Comparison of ENCODE assay signal across 17 cellular contexts in the genomic region with DNA sequence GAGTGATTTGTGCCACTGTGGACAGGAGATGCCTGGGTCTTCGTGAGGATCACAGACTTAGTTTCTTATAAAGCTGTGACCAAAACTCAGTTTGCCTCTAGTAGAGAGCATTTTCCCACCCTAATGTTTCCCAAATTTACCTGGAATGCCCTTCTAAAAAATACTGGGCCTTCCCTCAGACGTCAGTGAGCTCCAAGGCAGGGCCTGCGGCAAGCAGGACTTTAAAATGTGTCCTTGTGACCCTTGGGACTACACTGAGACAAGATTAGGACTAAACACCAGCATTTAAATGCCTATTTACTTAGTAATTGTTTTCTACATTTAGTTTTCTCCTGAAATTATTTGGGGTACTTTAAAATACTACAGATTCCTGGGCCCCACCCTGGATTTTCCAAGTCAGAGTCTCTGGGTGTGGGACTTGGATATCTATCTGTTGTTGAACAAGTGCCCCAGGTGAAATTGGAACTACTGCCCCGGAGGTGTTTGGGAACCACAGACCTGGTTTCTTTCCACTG. TPM values are rescaled to one million over a fixed set of nuclear protein-coding genes. Genes with fewer than 3 reads are reported as not detected.
A peak's percentile ranks its signal among the peaks of the same experiment; 100 is the strongest.
DNase-seq lines count a peak whose midpoint lies in the region; ATAC-seq and TF ChIP-seq lines count a peak whose summit lies in the region.
"Had no signal": no experiment of that assay in that cellular context is flagged by ENCODE, and none has a peak within 500 bp of the region (broad histone marks: within the 10 kb centered on the region; RNA-seq: fewer than 3 reads in every experiment).

No MANE protein-coding gene starts in this region.

- H3K27ac Mint-ChIP-seq in endodermal cell, result peak overlapping the region; percentile 71

- H3K36me3 Mint-ChIP-seq in endodermal cell (ENCODE audit: low read depth), result peaks cover 71% of the 10 kb centered on the region

- intact Hi-C loops in heart left ventricle (cut with DNase I), result loop anchor here in 1 of 10 donors (5.0 kb wide), 1 partner anchor 379 kb away; no protein-coding TSS in a partner anchor
- intact Hi-C loops in left ventricle myocardium superior (cut with micrococcal nuclease), result loop anchor here (10.0 kb wide), 1 partner anchor 381 kb away; no protein-coding TSS in a partner anchor
- intact Hi-C loops in aorta (cut with DNase I), result loop anchor here in 1 of 2 donors (2.0 kb wide), 1 partner anchor 283 kb away; no protein-coding TSS in a partner anchor

- H3K4me1 ChIP-seq in heart left ventricle, result peaks cover 0 to 97% (median 62%) of the 10 kb centered on the region in 12 donors
- peaks cover 23% of the 10 kb centered on the region for H3K4me1 ChIP-seq in endodermal cell (ENCODE audit: control insufficient read depth, insufficient read depth, low read length)
- H3K4me1 ChIP-seq in mucosa of stomach (ENCODE audit: control insufficient read depth, insufficient read depth, low read length), result peaks cover 52% of the 10 kb centered on the region
- peaks cover 3% of the 10 kb centered on the region in 2 donors for H3K4me1 ChIP-seq in aorta (ENCODE audit: control insufficient read depth in 1 of 2, insufficient read depth in 2 of 2, low read length in 2 of 2)
- H3K4me1 ChIP-seq: BLaER1 treated with 17β-estradiol and CSF1 and Interleukin-3, amounts not matched to agents 10 nM and 100 nM had no signal

- no peaks in the 10 kb centered on the region for H3K9me3 Mint-ChIP-seq in endodermal cell

- H3K4me3 ChIP-seq in heart left ventricle (peak overlapping the region in 1 of 12 donors; percentile 11), endodermal cell (ENCODE audit: low read length) (peak overlapping the region; percentile 99), mucosa of stomach (ENCODE audit: low read length) (no peak overlapping the region), aorta (ENCODE audit: low read length in 2 of 2) (peak overlapping the region in 1 of 2 donors; percentile 10)
- H3K4me3 ChIP-seq: BLaER1 treated with 17β-estradiol and CSF1 and Interleukin-3, amounts not matched to agents 10 nM and 100 nM; SJSA1 had no signal

- no peaks in the 10 kb centered on the region for H3K27me3 ChIP-seq in heart left ventricle
- peaks cover 7% of the 10 kb centered on the region for H3K27me3 ChIP-seq in endodermal cell (ENCODE audit: control insufficient read depth, insufficient read depth, low read length, poor library complexity, severe bottlenecking)
- no peaks in the 10 kb centered on the region for H3K27me3 ChIP-seq in mucosa of stomach (ENCODE audit: control insufficient read depth, insufficient read depth, low read length)
- H3K27me3 ChIP-seq in aorta (ENCODE audit: control insufficient read depth in 1 of 2, insufficient read depth in 2 of 2, low read length in 1 of 2), result no peaks in the 10 kb centered on the region
- H3K27me3 ChIP-seq: BLaER1 treated with 17β-estradiol and CSF1 and Interleukin-3, amounts not matched to agents 10 nM and 100 nM; SJSA1 had no signal

- DNase-seq in heart left ventricle (no peak), left ventricle myocardium superior (no peak), endodermal cell (peak; percentile 39), aorta (no peak), NCI-H1417 treated with DMSO at 0.1 percent for 48 hours (lab: John Stamatoyannopoulos, UW) (no peak), HuH-7.5 (ENCODE audit: low spot score) (no peak)
- DNase-seq: 8988T, DMS153, EL, NCI-H2029, NCI-H2171 treated with DMSO at 0.1 percent for 48 hours, NCI-H510A had no signal

- peaks cover 0 to 89% (median 32%) of the 10 kb centered on the region in 9 donors for H3K36me3 ChIP-seq in heart left ventricle
- peaks cover 96% of the 10 kb centered on the region for H3K36me3 ChIP-seq in endodermal cell (ENCODE audit: control insufficient read depth, insufficient read depth, low read length)
- H3K36me3 ChIP-seq in mucosa of stomach (ENCODE audit: control insufficient read depth, insufficient read depth, low read length), result peaks cover 25% of the 10 kb centered on the region
- H3K36me3 ChIP-seq in aorta (ENCODE audit: control insufficient read depth in 1 of 2, insufficient read depth in 2 of 2, low read length in 1 of 2), result no peaks in the 10 kb centered on the region

- H3K27me3 Mint-ChIP-seq in endodermal cell (ENCODE audit: insufficient read depth), result no peaks in the 10 kb centered on the region

- H3K27ac ChIP-seq in heart left ventricle (peak overlapping the region; percentile 14 to 100 (median 81)), endodermal cell (ENCODE audit: low read depth, low read length) (no peak overlapping the region), aorta (ENCODE audit: low read depth in 1 of 2, low read length in 2 of 2) (peak overlapping the region; percentile 95 to 96)
- H3K27ac ChIP-seq: BLaER1 treated with 17β-estradiol and CSF1 and Interleukin-3, amounts not matched to agents 10 nM and 100 nM; SJSA1 had no signal

- no peak overlapping the region for H3K4me3 Mint-ChIP-seq in endodermal cell

- TF ChIP-seq CTCF in heart left ventricle (IDR thresholded peaks at IDR 0.05) (no peak), endodermal cell (conservative IDR thresholded peaks at IDR 0.05) (no peak)

- WGBS in heart left ventricle, 4 donors, result 37 to 47% (median 45%) methylated on average over 4 of the region's 4 CpGs
- WGBS in endodermal cell (ENCODE audit: insufficient coverage in 1 of 2, insufficient read length in 1 of 2), 2 experiments, result 86 to 87% methylated on average over 3 to 4 of the region's 4 CpGs
- 9 to 10% methylated on average over 4 of the region's 4 CpGs for WGBS in aorta, 2 donors

- peaks cover 62% of the 10 kb centered on the region for H3K4me1 Mint-ChIP-seq in endodermal cell

- TF ChIP-seq POLR2A in heart left ventricle (IDR thresholded peaks at IDR 0.05), result no peak

- ATAC-seq in heart left ventricle (no peak), left ventricle myocardium superior (no peak), aorta (ENCODE audit: low FRiP score) (no peak), GM18519 (IDR thresholded peaks at IDR 0.05; ENCODE audit: low FRiP score, unreplicated experiment) (no peak)
- ATAC-seq: HepG2 had no signal

- H3K9ac ChIP-seq in endodermal cell (ENCODE audit: extremely low read depth, low read length, poor library complexity, severe bottlenecking), result peak overlapping the region; percentile 40
- H3K9ac ChIP-seq in mucosa of stomach (ENCODE audit: low read length), result peak overlapping the region; percentile 55
- H3K9ac ChIP-seq: BLaER1 treated with 17β-estradiol and CSF1 and Interleukin-3, amounts not matched to agents 10 nM and 100 nM had no signal

- H3K9me3 ChIP-seq in heart left ventricle (no peaks in the 10 kb centered on the region), endodermal cell (ENCODE audit: control insufficient read depth, low read length) (no peaks in the 10 kb centered on the region), mucosa of stomach (ENCODE audit: control insufficient read depth, low read length) (no peaks in the 10 kb centered on the region), aorta (ENCODE audit: control insufficient read depth, low read length) (no peaks in the 10 kb centered on the region)
- H3K9me3 ChIP-seq: BLaER1 treated with 17β-estradiol and CSF1 and Interleukin-3, amounts not matched to agents 10 nM and 100 nM; SJSA1 had no signal

RNA-seq across cellular contexts. Expression of a gene that starts 14.3 kb away (rescaled TPM):
- total RNA-seq in heart left ventricle (10 to 100 TPM; 44.9 to 97.7 (median 76.3) TPM), left ventricle myocardium superior (62.3 TPM), endodermal cell (100 to 1,000 TPM; 106 to 158 TPM), aorta (10 to 100 TPM; 28.7 to 41.5 TPM)
- polyA plus RNA-seq in heart left ventricle (10 to 100 TPM; 42.1 to 52.6 TPM), aorta (10 to 100 TPM; 16.0 to 32.8 TPM)
- 30.0 TPM for polyA plus RNA-seq in endodermal cell (2013, experiment 1 of 2)
- polyA plus RNA-seq in endodermal cell (2013, experiment 2 of 2), result 39.3 TPM
